22 cellular contexts compared by ENCODE assay signal in genomic region chr14:29262979-29263378, GRCh38.
"Had no signal": no experiment of that assay in that cellular context is flagged by ENCODE, and none has a peak within 500 bp of the region (broad histone marks: within the 10 kb centered on the region; RNA-seq: fewer than 3 reads in every experiment).

No MANE protein-coding gene starts in this region.

- H3K9me3 ChIP-seq: breast epithelium, prostate gland, tibial artery had no signal

- H3K27me3 ChIP-seq: breast epithelium, tibial artery had no signal

- H3K27me3 Mint-ChIP-seq: activated CD8-positive, alpha-beta T cell treated with anti-CD3 and anti-CD28 coated beads for 36 hours; activated naive CD8-positive, alpha-beta T cell had no signal

- H3K4me1 Mint-ChIP-seq: WTC11 had no signal

- H3K36me3 Mint-ChIP-seq: activated naive CD8-positive, alpha-beta T cell; WTC11 had no signal

- H3K9me3 Mint-ChIP-seq: endodermal cell had no signal

- H3K27ac ChIP-seq: breast epithelium, prostate gland, tibial artery had no signal

- DNase-seq: activated CD4-positive, alpha-beta T cell treated with anti-CD3 and anti-CD28 coated beads for 4 hours; activated CD8-positive, alpha-beta T cell treated with anti-CD3 and anti-CD28 coated beads for 36 hours; activated gamma-delta T cell; activated T-cell treated with anti-CD3 and anti-CD28 coated beads, Interleukin-2, amount 50 U/mL, for 4 hours; anterior cingulate cortex; dermis blood vessel endothelial cell; endodermal cell; glutamatergic neuron; hypothalamus; left colon; midbrain; right cardiac atrium; small intestine; stimulated activated CD4-positive, alpha-beta T cell treated with anti-CD3 and anti-CD28 coated beads, Interleukin-4, amount 100 ng/mL, for 24 hours; stimulated activated naive CD4-positive, alpha-beta T cell; tibial artery had no signal

- H3K4me3 Mint-ChIP-seq: activated CD8-positive, alpha-beta T cell treated with anti-CD3 and anti-CD28 coated beads for 36 hours; activated naive CD8-positive, alpha-beta T cell; activated T-cell treated with anti-CD3 and anti-CD28 coated beads, Interleukin-2, amount 50 U/mL, for 4 hours; endodermal cell; T-helper 1 cell treated with Interleukin-12 subunit alpha and Interleukin-12 subunit beta and Interleukin-4 antibody, amounts not matched to agents 30 μg/mL and 1 μg/mL, for 36 hours; WTC11 had no signal

- H3K36me3 ChIP-seq: breast epithelium, prostate gland, tibial artery had no signal

- ATAC-seq: activated CD8-positive, alpha-beta T cell treated with anti-CD3 and anti-CD28 coated beads for 36 hours; activated T-cell treated with anti-CD3 and anti-CD28 coated beads, Interleukin-2, amount 50 U/mL, for 4 hours; left colon; right cardiac atrium; WTC11 had no signal

- H3K27ac Mint-ChIP-seq: activated CD8-positive, alpha-beta T cell treated with anti-CD3 and anti-CD28 coated beads for 36 hours; activated naive CD8-positive, alpha-beta T cell; endodermal cell; T-helper 1 cell treated with Interleukin-12 subunit alpha and Interleukin-12 subunit beta and Interleukin-4 antibody, amounts not matched to agents 30 μg/mL and 1 μg/mL, for 36 hours; WTC11 had no signal

- H3K4me1 ChIP-seq: breast epithelium, prostate gland, tibial artery had no signal

- H3K4me3 ChIP-seq: breast epithelium, lung, prostate gland, tibial artery had no signal
